Comparison of ENCODE assay signal across 8 cellular contexts in the genomic region with DNA sequence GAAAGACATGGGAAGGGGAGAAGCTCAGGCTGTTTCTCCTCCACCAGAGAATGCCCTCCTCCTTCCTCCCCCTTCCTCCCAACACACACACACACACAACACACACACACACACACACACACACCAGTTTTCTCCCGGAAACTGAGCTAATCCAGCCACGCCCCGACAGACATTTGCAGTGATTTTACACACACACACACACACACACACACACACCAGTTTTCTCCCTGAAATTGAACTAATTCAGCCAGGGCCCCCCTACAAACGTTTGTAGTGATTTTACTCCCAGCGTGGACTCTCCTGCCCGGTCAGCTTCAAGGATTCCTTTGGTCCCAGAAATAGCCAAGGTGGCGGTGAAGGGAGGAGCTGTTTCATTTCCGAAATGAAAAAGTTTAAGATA. TPM values are rescaled to one million over a fixed set of nuclear protein-coding genes. Genes with fewer than 3 reads are reported as not detected.
DNase-seq lines count a peak whose midpoint lies in the region; ATAC-seq and TF ChIP-seq lines count a peak whose summit lies in the region.

No MANE protein-coding gene starts in this region.

- intact Hi-C loops in heart right ventricle (cut with DNase I): no loop called here

- H2BK12ac ChIP-seq in trophoblast cell (ENCODE audit: low read length): no peak overlapping the region

- peak overlapping the region; percentile 73 for H3K4me2 ChIP-seq in trophoblast cell (ENCODE audit: low read length)

- H3K4me3 ChIP-seq in AG10803 (ENCODE audit: low read length): peak overlapping the region; percentile 66
- H3K4me3 ChIP-seq in adipocyte (ENCODE audit: low read length): peak overlapping the region; percentile 85
- H3K4me3 ChIP-seq in heart right ventricle: peak overlapping the region; percentile 53 to 83 (median 71)
- H3K4me3 ChIP-seq in trophoblast cell (ENCODE audit: low read depth, low read length): no peak overlapping the region

- H3K27ac ChIP-seq in heart right ventricle (peak overlapping the region; percentile 59 to 92 (median 74)), trophoblast cell (ENCODE audit: low read depth, low read length) (no peak overlapping the region)

- no peak overlapping the region for H2AFZ ChIP-seq in trophoblast cell (ENCODE audit: insufficient read depth, low read length, poor library complexity)

- H3K79me1 ChIP-seq in trophoblast cell (ENCODE audit: low read length): peaks cover 7% of the 10 kb centered on the region

- peaks cover 22% of the 10 kb centered on the region for H3K4me1 ChIP-seq in adipocyte (ENCODE audit: control insufficient read depth, insufficient read depth, low read length)
- H3K4me1 ChIP-seq in heart right ventricle: peaks cover 0 to 9% (median 0%) of the 10 kb centered on the region in 9 donors
- peaks cover 0 to 10% of the 10 kb centered on the region in 2 experiments for H3K4me1 ChIP-seq in trophoblast cell (ENCODE audit: control insufficient read depth in 1 of 2, insufficient read depth in 2 of 2, low read length in 2 of 2)

- H3K9me3 ChIP-seq in adipocyte (ENCODE audit: control insufficient read depth, low read length) (no peaks in the 10 kb centered on the region), heart right ventricle (peaks cover 0 to 5% (median 0%) of the 10 kb centered on the region in 11 donors), trophoblast cell (ENCODE audit: insufficient read depth, low read depth, low read length) (peaks cover 5% of the 10 kb centered on the region)

- H4K91ac ChIP-seq in trophoblast cell (ENCODE audit: low read depth, low read length): peak overlapping the region; percentile 76

- H2BK5ac ChIP-seq in trophoblast cell (ENCODE audit: low read depth, low read length, poor library complexity): no peak overlapping the region

- 5 to 11% methylated on average over 8 of the region's 8 CpGs for WGBS in heart right ventricle, 2 donors
- WGBS in trophoblast cell (ENCODE audit: extremely low coverage, insufficient coverage, insufficient read length): no CpG with 5 or more reads among the region's 8 CpGs

- peak overlapping the region; percentile 9 for H2BK120ac ChIP-seq in trophoblast cell (ENCODE audit: insufficient read depth, low read length, poor library complexity)

- peak overlapping the region; percentile 14 for H4K12ac ChIP-seq in trophoblast cell (ENCODE audit: low read depth, low read length)

- ATAC-seq in heart right ventricle (peak; percentile 50 to 90 (median 77)), GM19328 (IDR thresholded peaks at IDR 0.05; ENCODE audit: unreplicated experiment) (no peak), GM18873 (IDR thresholded peaks at IDR 0.05; ENCODE audit: low FRiP score, unreplicated experiment) (no peak), GM18498 (IDR thresholded peaks at IDR 0.05; ENCODE audit: unreplicated experiment) (no peak)

- DNase-seq in AG10803 (ENCODE audit: low read depth) (peak; percentile 99), HuH-7 (ENCODE audit: low spot score) (peak; percentile 32), adipocyte (ENCODE audit: low read depth) (peak; percentile 54), heart right ventricle (peak; percentile 50 to 65), trophoblast cell (no peak)

- no peaks in the 10 kb centered on the region for H3K27me3 ChIP-seq in adipocyte (replicated peaks; ENCODE audit: control insufficient read depth, insufficient read depth, low read length)
- H3K27me3 ChIP-seq in heart right ventricle: peaks cover 0 to 3% (median 0%) of the 10 kb centered on the region in 7 donors
- no peaks in the 10 kb centered on the region for H3K27me3 ChIP-seq in trophoblast cell (ENCODE audit: insufficient read depth, low read length)

- no peak overlapping the region for H3K18ac ChIP-seq in trophoblast cell (ENCODE audit: low read length)

- H3K79me2 ChIP-seq in trophoblast cell (ENCODE audit: control insufficient read depth, insufficient read depth, low read length, poor library complexity): peaks cover 2% of the 10 kb centered on the region

- H3K23ac ChIP-seq in trophoblast cell (ENCODE audit: low read length): no peak overlapping the region

- H4K8ac ChIP-seq in trophoblast cell (ENCODE audit: low read depth, low read length): peak overlapping the region; percentile 69

- H3K9ac ChIP-seq in adipocyte (ENCODE audit: low read length) (peak overlapping the region; percentile 89), trophoblast cell (ENCODE audit: low read length) (no peak overlapping the region)

- H3K36me3 ChIP-seq in adipocyte (ENCODE audit: control insufficient read depth, insufficient read depth, low read length, severe bottlenecking) (no peaks in the 10 kb centered on the region), heart right ventricle (no peaks in the 10 kb centered on the region), trophoblast cell (ENCODE audit: control insufficient read depth in 1 of 2, insufficient read depth in 2 of 2, low read length in 2 of 2) (peaks cover 2% of the 10 kb centered on the region in 2 experiments)

- H3K4ac ChIP-seq in trophoblast cell (ENCODE audit: low read depth, low read length): peak overlapping the region; percentile 28

- no peak for TF ChIP-seq CTCF in AG10803 (conservative IDR thresholded peaks at IDR 0.05; ENCODE audit: low read length)
- no peak for TF ChIP-seq CTCF in heart right ventricle (IDR thresholded peaks at IDR 0.05)

- peak overlapping the region; percentile 31 for H3K14ac ChIP-seq in trophoblast cell (ENCODE audit: low read length)

- no peak overlapping the region for H2AK5ac ChIP-seq in trophoblast cell (ENCODE audit: low read length)

RNA-seq across cellular contexts. Expression of gene STX18, which starts 32.9 kb away (rescaled TPM):
- 10 to 100 TPM; 13.5 to 22.5 (median 18.0) TPM for total RNA-seq in heart right ventricle
- polyA plus RNA-seq in heart right ventricle: 10 to 100 TPM; 20.2 to 24.5 TPM
- polyA plus RNA-seq in trophoblast cell (2013): 30.1 and 32.5 TPM in 2 replicates

Comparison
In these comparisons a context has a peak if more than half of its experiments do, and no peak if none do; other contexts are left out.
1. DNase-seq: peak in AG10803 (single experiment), HuH-7 (single experiment), adipocyte (single experiment) and heart right ventricle (2 of 2); none in trophoblast cell (0 of 2).
2. ATAC-seq: peak in heart right ventricle (8 of 8); none in GM19328 (single experiment), GM18873 (single experiment) and GM18498 (single experiment).